In the genomic region with DNA sequence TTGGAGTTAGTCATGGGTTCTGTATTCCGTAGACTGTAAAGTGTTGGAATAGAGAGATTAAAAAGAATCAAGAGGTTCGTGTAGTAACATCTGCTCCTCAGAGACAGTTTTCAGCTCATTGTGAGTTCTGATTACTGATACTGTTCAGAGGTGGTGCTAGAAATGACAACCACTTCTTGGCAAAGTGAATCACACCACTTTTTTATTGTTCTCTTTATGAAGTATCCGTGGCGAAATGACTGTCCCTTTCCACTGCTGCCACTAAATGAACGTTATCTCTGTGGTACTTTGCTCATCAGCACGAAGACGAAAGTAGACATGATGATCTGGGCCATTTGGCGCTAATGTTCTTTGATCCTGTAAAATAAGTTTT, we compare ENCODE assay signal across 8 cellular contexts. TPM values are rescaled to one million over a fixed set of nuclear protein-coding genes. Genes with fewer than 3 reads are reported as not detected.
DNase-seq lines count a peak whose midpoint lies in the region; ATAC-seq, FAIRE-seq and TF ChIP-seq lines count a peak whose summit lies in the region.

No MANE protein-coding gene starts in this region.

- peaks cover 30% of the 10 kb centered on the region for H3K4me1 Mint-ChIP-seq in activated T-cell treated with anti-CD3 and anti-CD28 coated beads, Interleukin-2, amount 50 U/mL, for 4 hours (ENCODE audit: low read depth)
- H3K4me1 Mint-ChIP-seq in activated T-helper 1 cell treated with anti-CD3 and anti-CD28 coated beads, Interleukin-12 subunit alpha, Interleukin-12 subunit beta, Interleukin-2, Interleukin-4 antibody, amounts not matched to agents 30 ng/mL and 10 ng/mL and 1 ng/mL, durations not matched to agents 14 hours and 24 hours and 36 hours (ENCODE audit: low read depth), result peaks cover 39% of the 10 kb centered on the region

- TF ChIP-seq POLR2A in tibial nerve (IDR thresholded peaks at IDR 0.05), result no peak

- H3K9me3 Mint-ChIP-seq in activated T-cell treated with anti-CD3 and anti-CD28 coated beads, Interleukin-2, amount 50 U/mL, for 4 hours, result peaks cover 3% of the 10 kb centered on the region
- H3K9me3 Mint-ChIP-seq in activated T-helper 1 cell treated with anti-CD3 and anti-CD28 coated beads, Interleukin-12 subunit alpha, Interleukin-12 subunit beta, Interleukin-2, Interleukin-4 antibody, amounts not matched to agents 30 ng/mL and 10 ng/mL and 1 ng/mL, durations not matched to agents 14 hours and 24 hours and 36 hours, result peaks cover 4% of the 10 kb centered on the region

- peak overlapping the region; percentile 91 for H3K27ac Mint-ChIP-seq in activated T-helper 1 cell treated with anti-CD3 and anti-CD28 coated beads, Interleukin-12 subunit alpha, Interleukin-12 subunit beta, Interleukin-2, Interleukin-4 antibody, amounts not matched to agents 30 ng/mL and 10 ng/mL and 1 ng/mL, durations not matched to agents 14 hours and 24 hours and 36 hours

- peak overlapping the region; percentile 45 to 79 for H3K9ac ChIP-seq in kidney (ENCODE audit: low read length in 2 of 2)

- peak overlapping the region; percentile 99 for H3K4me3 Mint-ChIP-seq in activated T-cell treated with anti-CD3 and anti-CD28 coated beads, Interleukin-2, amount 50 U/mL, for 4 hours
- H3K4me3 Mint-ChIP-seq in activated T-helper 1 cell treated with anti-CD3 and anti-CD28 coated beads, Interleukin-12 subunit alpha, Interleukin-12 subunit beta, Interleukin-2, Interleukin-4 antibody, amounts not matched to agents 30 ng/mL and 10 ng/mL and 1 ng/mL, durations not matched to agents 14 hours and 24 hours and 36 hours, result peak overlapping the region; percentile 97

- no peak overlapping the region for H3K27ac ChIP-seq in kidney (ENCODE audit: low read depth in 2 of 2, low read length in 2 of 2)
- H3K27ac ChIP-seq in tibial nerve, result peak overlapping the region in 1 of 4 donors; percentile 89

- DNase-seq in activated T-cell treated with anti-CD3 and anti-CD28 coated beads, Interleukin-2, amount 50 U/mL, for 4 hours, result no peak
- no peak for DNase-seq in activated T-cell treated with anti-CD3 and anti-CD28 coated beads, Interleukin-2, amount 50 U/mL, for 1 hour
- no peak for DNase-seq in activated T-helper 1 cell treated with anti-CD3 and anti-CD28 coated beads, Interleukin-12 subunit alpha, Interleukin-12 subunit beta, Interleukin-2, Interleukin-4 antibody, amounts not matched to agents 30 ng/mL and 10 ng/mL and 1 ng/mL, durations not matched to agents 14 hours and 24 hours and 36 hours (ENCODE audit: low spot score)
- DNase-seq in kidney (no peak), tibial nerve (ENCODE audit: low spot score in 2 of 2) (no peak), NCI-H2196 (lab: John Stamatoyannopoulos, UW; ENCODE audit: unreplicated experiment) (no peak), amniotic stem cell (lab: John Stamatoyannopoulos, UW) (no peak)

- peak; percentile 68 for ATAC-seq in activated T-cell treated with anti-CD3 and anti-CD28 coated beads, Interleukin-2, amount 50 U/mL, for 4 hours
- no peak for ATAC-seq in GM19351 (IDR thresholded peaks at IDR 0.05; ENCODE audit: unreplicated experiment)

- TF ChIP-seq CTCF in kidney (IDR thresholded peaks at IDR 0.05; ENCODE audit: borderline replicate concordance, extremely low read depth, insufficient read depth) (no peak), tibial nerve (IDR thresholded peaks at IDR 0.05) (no peak)

- H3K4me1 ChIP-seq in kidney (ENCODE audit: control insufficient read depth in 1 of 2, insufficient read depth in 1 of 2, low read depth in 1 of 2, low read length in 2 of 2) (peaks cover 4 to 8% of the 10 kb centered on the region in 2 donors), tibial nerve (peaks cover 0 to 30% (median 12%) of the 10 kb centered on the region in 4 donors)

- peak overlapping the region; percentile 90 to 94 for H3K4me3 ChIP-seq in kidney (ENCODE audit: low read length in 2 of 2)
- peak overlapping the region; percentile 65 to 90 (median 84) for H3K4me3 ChIP-seq in tibial nerve

- no peak for FAIRE-seq in kidney (lab: Jason Lieb, UNC)

- no peaks in the 10 kb centered on the region for H3K27me3 ChIP-seq in tibial nerve

- H3K36me3 ChIP-seq in kidney (ENCODE audit: control insufficient read depth in 1 of 2, insufficient read depth in 2 of 2, low read length in 2 of 2), result peaks cover 10 to 11% of the 10 kb centered on the region in 2 donors
- H3K36me3 ChIP-seq in tibial nerve, result peaks cover 0 to 23% (median 5%) of the 10 kb centered on the region in 3 donors

- H3K36me3 Mint-ChIP-seq in activated T-cell treated with anti-CD3 and anti-CD28 coated beads, Interleukin-2, amount 50 U/mL, for 4 hours (ENCODE audit: insufficient read depth), result peaks cover 19% of the 10 kb centered on the region
- H3K36me3 Mint-ChIP-seq in activated T-helper 1 cell treated with anti-CD3 and anti-CD28 coated beads, Interleukin-12 subunit alpha, Interleukin-12 subunit beta, Interleukin-2, Interleukin-4 antibody, amounts not matched to agents 30 ng/mL and 10 ng/mL and 1 ng/mL, durations not matched to agents 14 hours and 24 hours and 36 hours (ENCODE audit: low read depth), result peaks cover 17% of the 10 kb centered on the region

- peaks cover 16% of the 10 kb centered on the region for H3K27me3 Mint-ChIP-seq in activated T-cell treated with anti-CD3 and anti-CD28 coated beads, Interleukin-2, amount 50 U/mL, for 4 hours (ENCODE audit: low read depth)
- H3K27me3 Mint-ChIP-seq in activated T-helper 1 cell treated with anti-CD3 and anti-CD28 coated beads, Interleukin-12 subunit alpha, Interleukin-12 subunit beta, Interleukin-2, Interleukin-4 antibody, amounts not matched to agents 30 ng/mL and 10 ng/mL and 1 ng/mL, durations not matched to agents 14 hours and 24 hours and 36 hours (ENCODE audit: insufficient read depth), result peaks cover 29% of the 10 kb centered on the region

- TF ChIP-seq EP300 in tibial nerve (IDR thresholded peaks at IDR 0.05), result no peak

- intact Hi-C loops in activated T-helper 1 cell treated with anti-CD3 and anti-CD28 coated beads, Interleukin-12 subunit alpha, Interleukin-12 subunit beta, Interleukin-2, Interleukin-4 antibody, amounts not matched to agents 30 ng/mL and 10 ng/mL and 1 ng/mL, durations not matched to agents 14 hours and 24 hours and 36 hours (cut with micrococcal nuclease), result loop anchor here (2.0 to 10.0 kb wide), 10 partner anchors 134 to 1812 kb away; a partner anchor contains a TSS
- intact Hi-C loops in kidney (cut with DNase I), result no loop called here

- H3K9me3 ChIP-seq in kidney (ENCODE audit: control insufficient read depth in 1 of 2, low read length in 2 of 2) (peaks cover 0 to 3% of the 10 kb centered on the region in 2 donors), tibial nerve (peaks cover 0 to 4% (median 1%) of the 10 kb centered on the region in 4 donors)

- 25 to 36% methylated on average over 8 of the region's 8 CpGs for WGBS in tibial nerve, 2 donors

RNA-seq across cellular contexts. Expression of a gene that starts 0.9 kb away (rescaled TPM):
- 10 to 100 TPM; 89.4 to 97.4 (median 90.8) TPM for total RNA-seq in activated T-cell treated with anti-CD3 and anti-CD28 coated beads, Interleukin-2, amount 50 U/mL, for 4 hours
- 78.3 and 80.4 TPM in 2 replicates for total RNA-seq in activated T-helper 1 cell treated with anti-CD3 and anti-CD28 coated beads, Interleukin-12 subunit alpha, Interleukin-12 subunit beta, Interleukin-2, Interleukin-4 antibody, amounts not matched to agents 30 ng/mL and 10 ng/mL and 1 ng/mL, durations not matched to agents 14 hours and 24 hours and 36 hours
- total RNA-seq in kidney (26.5 TPM), tibial nerve (10 to 100 TPM; 19.4 to 46.5 (median 35.2) TPM)
- polyA plus RNA-seq in kidney (ENCODE audit: insufficient read depth, low read depth, low replicate concordance), result 42.9 TPM

RNA-seq across cellular contexts. Expression of a gene that starts 14.8 kb away (rescaled TPM):
- not detected for total RNA-seq in activated T-cell treated with anti-CD3 and anti-CD28 coated beads, Interleukin-2, amount 50 U/mL, for 4 hours
- not detected in 2 replicates for total RNA-seq in activated T-helper 1 cell treated with anti-CD3 and anti-CD28 coated beads, Interleukin-12 subunit alpha, Interleukin-12 subunit beta, Interleukin-2, Interleukin-4 antibody, amounts not matched to agents 30 ng/mL and 10 ng/mL and 1 ng/mL, durations not matched to agents 14 hours and 24 hours and 36 hours
- total RNA-seq in kidney (0.38 TPM), tibial nerve (1 to 10 TPM in 1 of 4 donors, under 1 TPM in 3; 0.20 to 1.2 (median 0.43) TPM)
- not detected for polyA plus RNA-seq in kidney (ENCODE audit: insufficient read depth, low read depth, low replicate concordance)

RNA-seq across cellular contexts. Expression of a gene that starts 48.3 kb away (rescaled TPM):
- not detected for total RNA-seq in activated T-cell treated with anti-CD3 and anti-CD28 coated beads, Interleukin-2, amount 50 U/mL, for 4 hours
- not detected in 2 replicates for total RNA-seq in activated T-helper 1 cell treated with anti-CD3 and anti-CD28 coated beads, Interleukin-12 subunit alpha, Interleukin-12 subunit beta, Interleukin-2, Interleukin-4 antibody, amounts not matched to agents 30 ng/mL and 10 ng/mL and 1 ng/mL, durations not matched to agents 14 hours and 24 hours and 36 hours
- not detected for total RNA-seq in kidney
- polyA plus RNA-seq in kidney (ENCODE audit: insufficient read depth, low read depth, low replicate concordance), result 0.58 TPM
- total RNA-seq in tibial nerve, result not detected
